1 cellular context compared by ENCODE assay signal in genomic region chr6:99568103-99568933, GRCh38.
TF ChIP-seq lines count a peak whose summit lies in the region.

Gene CCNC (minus strand): TSS chr6:99568660. CDS start chr6:99568527, 133 bp downstream.

TF ChIP-seq in HepG2, 621 proteins besides CTCF, POLR2A, EP300 and RAD21 (continued from another document):
- TF ChIP-seq GABPA (IDR thresholded peaks at IDR 0.05; ENCODE audit: low read depth, low read length) (peak; percentile 90), GABPA (CRISPR knock-in tag; IDR thresholded peaks at IDR 0.05; ENCODE audit: low read depth) (peak; percentile 98), MYNN (CRISPR knock-in tag; IDR thresholded peaks at IDR 0.05; ENCODE audit: low read depth) (no peak), MED8 (CRISPR knock-in tag; IDR thresholded peaks at IDR 0.05; ENCODE audit: insufficient replicate concordance) (peak; percentile 62), FOXO4 (CRISPR knock-in tag; conservative IDR thresholded peaks at IDR 0.05) (no peak), ZNF333 (CRISPR knock-in tag; IDR thresholded peaks at IDR 0.05; ENCODE audit: borderline replicate concordance) (0 out of 2 replicates have a peak, but pooled peaks have one; percentile 29), MTA3 (CRISPR knock-in tag; IDR thresholded peaks at IDR 0.05) (no peak), ZBTB1 (CRISPR knock-in tag; IDR thresholded peaks at IDR 0.05; ENCODE audit: borderline replicate concordance) (no peak), ZKSCAN8 (CRISPR knock-in tag; IDR thresholded peaks at IDR 0.05; ENCODE audit: borderline replicate concordance) (peak; percentile 90), SOX6 (IDR thresholded peaks at IDR 0.05) (no peak), SOX6 (CRISPR knock-in tag; IDR thresholded peaks at IDR 0.05) (peak; percentile 79), GPN1 (CRISPR knock-in tag; IDR thresholded peaks at IDR 0.05; ENCODE audit: borderline replicate concordance) (peak; percentile 48; the same call in 1 of the 2 replicates), TBX2 (CRISPR knock-in tag; IDR thresholded peaks at IDR 0.05; ENCODE audit: borderline replicate concordance) (peak; percentile 82), PRPF4 (IDR thresholded peaks at IDR 0.05; ENCODE audit: low read depth, low read length, poor library complexity, severe bottlenecking) (no peak), KDM3A (CRISPR knock-in tag; IDR thresholded peaks at IDR 0.05; ENCODE audit: low read depth) (peak; percentile 85)
